ENCODE assay signal across 16 cellular contexts in genomic region chr1:18278953-18279712, GRCh38.
"Had no signal": no experiment of that assay in that cellular context is flagged by ENCODE, and none has a peak within 500 bp of the region (broad histone marks: within the 10 kb centered on the region; RNA-seq: fewer than 3 reads in every experiment).

No MANE protein-coding gene starts in this region.

- H3K9me3 Mint-ChIP-seq: neural crest cell had no signal

- DNase-seq: activated CD4-positive, alpha-beta T cell treated with anti-CD3 and anti-CD28 coated beads, Interleukin-2, amount 50 U/mL, for 1 hour; activated CD4-positive, CD25-positive, alpha-beta regulatory T cell treated with anti-CD3 and anti-CD28 coated beads, Interleukin-2, amount 50 U/mL, for 72 hours; activated CD8-positive, alpha-beta memory T cell treated with anti-CD3 and anti-CD28 coated beads for 24 hours; activated CD8-positive, alpha-beta memory T cell treated with anti-CD3 and anti-CD28 coated beads, Interleukin-2, amount 50 U/mL, for 48 hours; activated effector memory CD4-positive, alpha-beta T cell treated with anti-CD3 and anti-CD28 coated beads, Interleukin-2, amount 50 U/mL, for 16 hours; activated naive CD4-positive, alpha-beta T cell treated with anti-CD3 and anti-CD28 coated beads, Interleukin-2, amount 50 U/mL, for 16 hours; activated T-cell treated with anti-CD3 and anti-CD28 coated beads, Interleukin-2, amount 50 U/mL, for 48 hours; brain microvascular endothelial cell; central memory CD4-positive, alpha-beta T cell; left ventricle myocardium superior; stimulated activated naive CD8-positive, alpha-beta T cell treated with anti-CD3 and anti-CD28 coated beads, Interleukin-15, Interleukin-2, amounts not matched to agents 100 U/mL and 50 U/mL, for 24 hours; T1000; tibial artery had no signal

- H3K4me3 Mint-ChIP-seq: neural crest cell had no signal

- H3K4me1 Mint-ChIP-seq: neural crest cell had no signal

- H3K27ac Mint-ChIP-seq: progenitor cell of endocrine pancreas had no signal

- ATAC-seq: heart left ventricle; left ventricle myocardium superior; stimulated activated naive CD8-positive, alpha-beta T cell treated with anti-CD3 and anti-CD28 coated beads, Interleukin-15, Interleukin-2, amounts not matched to agents 100 U/mL and 50 U/mL, for 24 hours had no signal
